8 cellular contexts compared by ENCODE assay signal in the genomic region with DNA sequence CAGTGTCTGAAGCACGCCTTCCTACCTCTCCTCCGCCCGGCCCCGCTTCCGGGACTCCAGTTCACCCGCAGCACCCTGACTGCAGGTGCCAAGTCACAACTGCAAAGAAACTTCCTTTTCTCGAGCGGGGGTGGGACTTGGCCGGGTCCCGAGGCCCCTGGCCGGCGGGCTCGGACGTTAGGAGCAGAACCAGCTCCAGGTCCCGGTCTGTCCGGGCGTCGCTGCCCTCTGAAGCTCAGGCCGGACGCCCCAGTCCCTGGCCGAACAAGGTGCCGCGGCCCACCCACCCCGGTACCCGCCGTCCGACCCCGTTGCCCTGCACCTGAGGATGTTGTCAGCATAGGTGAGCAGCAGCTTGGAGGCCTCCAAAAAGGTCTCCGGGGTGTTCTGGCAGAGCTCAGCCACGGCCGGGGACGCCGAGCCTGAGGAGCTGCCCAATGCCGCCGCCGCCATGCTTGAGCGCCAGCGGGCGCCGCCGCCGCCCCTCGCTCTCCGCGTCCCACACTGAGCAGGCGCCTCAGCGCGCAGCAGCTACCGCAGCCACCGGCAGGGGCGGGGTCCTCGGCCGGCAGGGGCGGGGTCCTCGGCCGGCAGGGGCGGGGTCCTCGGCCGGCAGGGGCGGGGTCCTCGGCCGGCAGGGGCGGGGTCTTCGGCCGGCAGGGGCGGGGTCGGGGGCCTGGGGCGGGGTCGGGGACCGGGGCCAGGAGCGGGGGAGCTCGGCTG. TPM values are rescaled to one million over a fixed set of nuclear protein-coding genes. Genes with fewer than 3 reads are reported as not detected.
DNase-seq lines count a peak whose midpoint lies in the region; ATAC-seq and TF ChIP-seq lines count a peak whose summit lies in the region.

A gene with protein sequence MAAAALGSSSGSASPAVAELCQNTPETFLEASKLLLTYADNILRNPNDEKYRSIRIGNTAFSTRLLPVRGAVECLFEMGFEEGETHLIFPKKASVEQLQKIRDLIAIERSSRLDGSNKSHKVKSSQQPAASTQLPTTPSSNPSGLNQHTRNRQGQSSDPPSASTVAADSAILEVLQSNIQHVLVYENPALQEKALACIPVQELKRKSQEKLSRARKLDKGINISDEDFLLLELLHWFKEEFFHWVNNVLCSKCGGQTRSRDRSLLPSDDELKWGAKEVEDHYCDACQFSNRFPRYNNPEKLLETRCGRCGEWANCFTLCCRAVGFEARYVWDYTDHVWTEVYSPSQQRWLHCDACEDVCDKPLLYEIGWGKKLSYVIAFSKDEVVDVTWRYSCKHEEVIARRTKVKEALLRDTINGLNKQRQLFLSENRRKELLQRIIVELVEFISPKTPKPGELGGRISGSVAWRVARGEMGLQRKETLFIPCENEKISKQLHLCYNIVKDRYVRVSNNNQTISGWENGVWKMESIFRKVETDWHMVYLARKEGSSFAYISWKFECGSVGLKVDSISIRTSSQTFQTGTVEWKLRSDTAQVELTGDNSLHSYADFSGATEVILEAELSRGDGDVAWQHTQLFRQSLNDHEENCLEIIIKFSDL (minus strand): TSS at position 506 of the 723 bp plus-strand sequence. CDS start 53 bp downstream, at position 453.

- no peaks in the 10 kb centered on the region for H3K27me3 ChIP-seq in GM06990 (replicated peaks; ENCODE audit: control insufficient read depth, insufficient read depth, low read length)
- no peaks in the 10 kb centered on the region for H3K27me3 ChIP-seq in H9 (ENCODE audit: insufficient read depth, low read length)
- H3K27me3 ChIP-seq in SU-DHL-6 (ENCODE audit: low read length) = no peaks in the 10 kb centered on the region
- no peaks in the 10 kb centered on the region for H3K27me3 ChIP-seq in parathyroid adenoma (ENCODE audit: control insufficient read depth, insufficient read depth, low read length)
- no peaks in the 10 kb centered on the region for H3K27me3 ChIP-seq in thyroid gland

- no peak within 1 kb of the TSS for H2AK5ac ChIP-seq in H9 (ENCODE audit: insufficient read length, low read length)

- no peak within 1 kb of the TSS for H2BK20ac ChIP-seq in H9 (ENCODE audit: low read depth, low read length, poor library complexity, severe bottlenecking)

- intact Hi-C loops in Right ventricle myocardium inferior (cut with DNase I) = loop anchor here (5.0 to 10.0 kb wide), 2 partner anchors 121 to 322 kb away; partner anchors contain the start of gene TOP2B
- intact Hi-C loops in thyroid gland (cut with DNase I) = no loop called here

- peaks cover 38% of the 10 kb centered on the region for H3F3A ChIP-seq in SU-DHL-6 (ENCODE audit: insufficient read depth)

- H3K56ac ChIP-seq in H9 (ENCODE audit: insufficient read length, low read depth, low read length) = no peak within 1 kb of the TSS

- WGBS in H9 (ENCODE audit: extremely low coverage, insufficient read length, low lambda C conversion rate) = no CpG with 5 or more reads among the region's 72 CpGs
- WGBS in thyroid gland, 2 donors = 0% methylated on average over 6 to 9 of the region's 72 CpGs

- no peak within 1 kb of the TSS for H3T11ph ChIP-seq in H9 (ENCODE audit: low read length)

- H3K18ac ChIP-seq in H9 (ENCODE audit: insufficient read length, low read depth, low read length) = peak within 1 kb of the TSS; percentile 83

- peak within 1 kb of the TSS; percentile 91 for H3K14ac ChIP-seq in H9 (ENCODE audit: insufficient read depth, low read length)

- H3K27ac Mint-ChIP-seq in H9 = peak within 1 kb of the TSS in 1 of 3 experiments; percentile 95; a peak in 4 of 7 replicates
- H3K27ac Mint-ChIP-seq in activated naive CD8-positive, alpha-beta T cell treated with anti-CD3 and anti-CD28 coated beads for 36 hours = peak within 1 kb of the TSS; percentile 89

- DNase-seq in GM06990 (ENCODE audit: extremely low read depth, insufficient read length) (peak; percentile 88), H9 (peak; percentile 84), M059J (ENCODE audit: low read depth) (peak; percentile 72), Right ventricle myocardium inferior (ENCODE audit: missing footprints) (peak; percentile 95), thyroid gland (peak; percentile 88 to 89)
- DNase-seq in activated naive CD8-positive, alpha-beta T cell treated with anti-CD3 and anti-CD28 coated beads for 36 hours = peak; percentile 88

- H3K9ac ChIP-seq in H9 (ENCODE audit: extremely low read depth, insufficient read length, low read length) (peak within 1 kb of the TSS; percentile 65), SU-DHL-6 (ENCODE audit: low read length) (peak within 1 kb of the TSS; percentile 87), parathyroid adenoma (peak within 1 kb of the TSS; percentile 55)

- H3K9me3 ChIP-seq in H9 (ENCODE audit: control insufficient read depth, low read depth, low read length) (no peaks in the 10 kb centered on the region), SU-DHL-6 (ENCODE audit: insufficient read depth, low read length) (no peaks in the 10 kb centered on the region), parathyroid adenoma (ENCODE audit: control insufficient read depth, low read length) (no peaks in the 10 kb centered on the region), thyroid gland (no peaks in the 10 kb centered on the region)

- peak within 1 kb of the TSS; percentile 82 for H2AFZ ChIP-seq in H9 (ENCODE audit: low read length)
- peak within 1 kb of the TSS; percentile 82 for H2AFZ ChIP-seq in SU-DHL-6 (ENCODE audit: low read depth, low read length, severe bottlenecking)
- peak within 1 kb of the TSS; percentile 95 for H2AFZ ChIP-seq in parathyroid adenoma

- no peak within 1 kb of the TSS for H3K4ac ChIP-seq in H9 (ENCODE audit: low read depth, low read length)

- H2BK12ac ChIP-seq in H9 (ENCODE audit: insufficient read length, low read depth, low read length) = no peak within 1 kb of the TSS

- H4K8ac ChIP-seq in H9 (replicated peaks; ENCODE audit: insufficient read length, low read depth, low read length) = no peak within 1 kb of the TSS

- no peak within 1 kb of the TSS for H2BK5ac ChIP-seq in H9 (ENCODE audit: insufficient read length, low read length)

- H3K27ac ChIP-seq in H9 (ENCODE audit: insufficient read length, low read depth, low read length) (no peak within 1 kb of the TSS), SU-DHL-6 (ENCODE audit: low read depth, low read length) (peak within 1 kb of the TSS; percentile 91), parathyroid adenoma (peak within 1 kb of the TSS; percentile 72), thyroid gland (peak within 1 kb of the TSS; percentile 64 to 93 (median 90))

- no peaks in the 10 kb centered on the region for H3K9me2 ChIP-seq in SU-DHL-6 (replicated peaks; ENCODE audit: insufficient read depth, low read length)

- H3K9me3 Mint-ChIP-seq in H9 = peaks cover 0 to 4% of the 10 kb centered on the region in 2 experiments; a peak in 1 of 5 replicates
- H3K9me3 Mint-ChIP-seq in activated naive CD8-positive, alpha-beta T cell treated with anti-CD3 and anti-CD28 coated beads for 36 hours = no peaks in the 10 kb centered on the region

- no peaks in the 10 kb centered on the region for H3K4me1 ChIP-seq in H9 (ENCODE audit: insufficient read depth, low read length)
- H3K4me1 ChIP-seq in parathyroid adenoma = peaks cover 3% of the 10 kb centered on the region
- H3K4me1 ChIP-seq in thyroid gland = peaks cover 10 to 18% of the 10 kb centered on the region in 2 donors

- TF ChIP-seq POLR2A in thyroid gland (IDR thresholded peaks at IDR 0.05) = peak; percentile 47 to 93

- no peak within 1 kb of the TSS for H3K23ac ChIP-seq in H9 (ENCODE audit: insufficient read length, low read depth, low read length)

- H4K20me1 ChIP-seq in H9 (ENCODE audit: control insufficient read depth, insufficient read depth, insufficient read length) = no peaks in the 10 kb centered on the region
- H4K20me1 ChIP-seq in SU-DHL-6 (ENCODE audit: low read depth, low read length) = peaks cover 10% of the 10 kb centered on the region; the same call in 1 of the 2 replicates

- H3K36me3 ChIP-seq in GM06990 (ENCODE audit: control insufficient read depth, insufficient read depth, low read length) (no peaks in the 10 kb centered on the region), SU-DHL-6 (ENCODE audit: low read length) (peaks cover 8% of the 10 kb centered on the region), parathyroid adenoma (ENCODE audit: control insufficient read depth, insufficient read depth, low read length) (no peaks in the 10 kb centered on the region), thyroid gland (no peaks in the 10 kb centered on the region)

- H4K91ac ChIP-seq in H9 (ENCODE audit: insufficient read length, low read depth, low read length) = no peak within 1 kb of the TSS

- no peak within 1 kb of the TSS for H4K5ac ChIP-seq in H9 (ENCODE audit: insufficient read length, low read depth, low read length)

- no peaks in the 10 kb centered on the region; the same call in 1 of the 2 replicates for H3K79me2 ChIP-seq in H9 (ENCODE audit: insufficient read depth, low read length)
- peaks cover 46% of the 10 kb centered on the region for H3K79me2 ChIP-seq in SU-DHL-6 (ENCODE audit: insufficient read depth, low read length)
- H3K79me2 ChIP-seq in parathyroid adenoma = peaks cover 5% of the 10 kb centered on the region

- H3K4me2 ChIP-seq in H9 (ENCODE audit: insufficient read depth, insufficient read length, low read length) = peak within 1 kb of the TSS; percentile 71
- peak within 1 kb of the TSS; percentile 96 for H3K4me2 ChIP-seq in SU-DHL-6 (ENCODE audit: low read depth, low read length, poor library complexity, severe bottlenecking)
- peak within 1 kb of the TSS; percentile 82 for H3K4me2 ChIP-seq in parathyroid adenoma (ENCODE audit: low read length)

- H3K23me2 ChIP-seq in H9 (ENCODE audit: insufficient read length, low read depth, low read length, poor library complexity, severe bottlenecking) = peaks cover 5% of the 10 kb centered on the region

- peak; percentile 98 for ATAC-seq in Right ventricle myocardium inferior

- no peak within 1 kb of the TSS for H2BK120ac ChIP-seq in H9 (ENCODE audit: low read depth, low read length, poor library complexity, severe bottlenecking)

- no peak within 1 kb of the TSS; the same call in 1 of the 2 replicates for H2BK15ac ChIP-seq in H9 (ENCODE audit: low read depth, low read length)

- peak within 1 kb of the TSS; percentile 84 to 91 for H3K4me3 Mint-ChIP-seq in H9
- peak within 1 kb of the TSS; percentile 90 for H3K4me3 Mint-ChIP-seq in activated naive CD8-positive, alpha-beta T cell treated with anti-CD3 and anti-CD28 coated beads for 36 hours

- TF ChIP-seq CTCF in GM06990 (IDR thresholded peaks at IDR 0.05; ENCODE audit: insufficient read depth, low read length, poor library complexity, severe bottlenecking) (no peak), H9 (conservative IDR thresholded peaks at IDR 0.05) (no peak), SU-DHL-6 (IDR thresholded peaks at IDR 0.05; ENCODE audit: insufficient read depth, low read length, poor library complexity, severe bottlenecking) (no peak), parathyroid adenoma (IDR thresholded peaks at IDR 0.05) (no peak), thyroid gland (IDR thresholded peaks at IDR 0.05) (peak in 3 of 6 experiments; percentile 14 to 42 (median 24))

- no peaks in the 10 kb centered on the region for H3K79me1 ChIP-seq in H9 (ENCODE audit: insufficient read depth, low read depth, low read length, poor library complexity, severe bottlenecking)

- H3K4me1 Mint-ChIP-seq in H9 = peaks cover 30% of the 10 kb centered on the region in 2 experiments
- H3K4me1 Mint-ChIP-seq in activated naive CD8-positive, alpha-beta T cell treated with anti-CD3 and anti-CD28 coated beads for 36 hours = peaks cover 30% of the 10 kb centered on the region

- H3K4me3 ChIP-seq in GM06990 (replicated peaks; ENCODE audit: low read depth, low read length) (peak within 1 kb of the TSS; percentile 90), SU-DHL-6 (ENCODE audit: insufficient read depth, low read length, poor library complexity, severe bottlenecking) (peak within 1 kb of the TSS; percentile 85), parathyroid adenoma (ENCODE audit: low read depth, low read length) (peak within 1 kb of the TSS; percentile 78), thyroid gland (replicated peaks in 1 of 3) (peak within 1 kb of the TSS; percentile 48 to 87 (median 83))

- H3K36me3 Mint-ChIP-seq in H9 (ENCODE audit: insufficient read depth in 1 of 3, low read depth in 3 of 3) = peaks cover 0 to 10% (median 4%) of the 10 kb centered on the region in 3 experiments; a peak in 5 of 7 replicates
- peaks cover 29% of the 10 kb centered on the region for H3K36me3 Mint-ChIP-seq in activated naive CD8-positive, alpha-beta T cell treated with anti-CD3 and anti-CD28 coated beads for 36 hours

- peaks cover 7% of the 10 kb centered on the region for H3K27me3 Mint-ChIP-seq in H9 (ENCODE audit: low read depth)
- H3K27me3 Mint-ChIP-seq in activated naive CD8-positive, alpha-beta T cell treated with anti-CD3 and anti-CD28 coated beads for 36 hours = no peaks in the 10 kb centered on the region

RNA-seq across cellular contexts. Expression of the gene that starts here (rescaled TPM):
- total RNA-seq in H9 (2021) (27.0 and 28.8 TPM in 2 replicates), Right ventricle myocardium inferior (35.9 TPM), thyroid gland (10 to 100 TPM; 31.6 to 47.3 (median 38.7) TPM)
- total RNA-seq in M059J (2014; rRNA removed; shearing (Covaris generic)) = 32.6 and 35.8 TPM in 2 replicates
- total RNA-seq in activated naive CD8-positive, alpha-beta T cell treated with anti-CD3 and anti-CD28 coated beads for 36 hours = 10 to 100 TPM; 63.1 to 72.8 TPM
